In the genomic region with DNA sequence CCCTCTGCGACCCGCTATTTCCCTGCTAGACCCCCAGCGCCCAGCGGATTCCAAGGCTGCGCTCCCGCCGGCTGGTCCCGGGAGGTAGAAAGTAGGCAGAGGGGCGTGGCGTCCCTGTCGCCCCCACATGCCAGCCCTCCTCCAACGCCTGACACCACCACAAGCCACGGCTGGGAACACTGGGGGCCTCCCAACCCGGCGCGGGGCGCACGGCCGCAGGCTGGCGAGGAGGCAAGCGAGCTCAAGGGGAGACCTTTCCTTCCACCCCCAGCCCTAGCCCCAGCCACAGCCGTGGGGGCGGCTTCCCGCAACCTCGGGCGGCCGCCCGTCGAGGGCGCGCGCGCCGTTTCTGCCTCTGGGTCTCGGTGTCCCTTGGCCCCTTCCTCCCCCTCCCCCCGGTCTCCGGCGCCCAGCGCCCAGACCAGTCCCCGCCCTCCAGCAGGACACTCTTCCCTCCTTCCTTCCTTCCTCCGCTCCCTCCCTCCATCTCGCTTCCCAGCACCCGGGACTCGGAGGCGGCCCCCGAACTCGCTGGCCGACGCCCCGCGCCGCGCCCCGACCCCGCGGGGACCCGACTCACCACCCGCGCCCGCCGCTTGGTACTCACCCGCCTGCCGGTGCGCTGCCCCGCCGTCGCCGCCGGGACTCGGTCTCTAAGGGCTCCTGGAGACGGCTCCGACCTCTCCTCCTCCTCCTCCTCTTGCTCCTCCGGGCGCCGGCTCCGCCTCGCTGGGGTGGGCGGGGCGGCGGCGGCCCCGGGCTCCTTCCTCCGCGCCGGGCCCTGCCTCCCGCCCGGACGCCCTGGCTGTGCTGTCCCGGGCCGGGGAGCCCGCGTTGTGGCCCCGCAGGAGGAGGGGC, we compare ENCODE assay signal across 1 cellular context.
TF ChIP-seq lines count a peak whose summit lies in the region.

A gene (minus strand): TSS at position 731 of the 858 bp plus-strand sequence. CDS start 125,781 bp downstream, outside the sequence.

TF ChIP-seq in IMR-90, 13 proteins besides CTCF, POLR2A, EP300 and RAD21:
- TF ChIP-seq MAZ (IDR thresholded peaks at IDR 0.05; ENCODE audit: borderline replicate concordance, low read depth, low read length) = no peak; the same call in 1 of the 2 replicates
- TF ChIP-seq SMC3 (IDR thresholded peaks at IDR 0.05; ENCODE audit: low read depth, low read length) = no peak
- no peak for TF ChIP-seq RFX5 (IDR thresholded peaks at IDR 0.05; ENCODE audit: low read depth, low read length)
- TF ChIP-seq, protein P1, sequence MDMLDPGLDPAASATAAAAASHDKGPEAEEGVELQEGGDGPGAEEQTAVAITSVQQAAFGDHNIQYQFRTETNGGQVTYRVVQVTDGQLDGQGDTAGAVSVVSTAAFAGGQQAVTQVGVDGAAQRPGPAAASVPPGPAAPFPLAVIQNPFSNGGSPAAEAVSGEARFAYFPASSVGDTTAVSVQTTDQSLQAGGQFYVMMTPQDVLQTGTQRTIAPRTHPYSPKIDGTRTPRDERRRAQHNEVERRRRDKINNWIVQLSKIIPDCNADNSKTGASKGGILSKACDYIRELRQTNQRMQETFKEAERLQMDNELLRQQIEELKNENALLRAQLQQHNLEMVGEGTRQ (IDR thresholded peaks at IDR 0.05; ENCODE audit: low read depth, low read length) = no peak
- peak; percentile 37; the same call in 1 of the 2 replicates for TF ChIP-seq MXI1 (IDR thresholded peaks at IDR 0.05; ENCODE audit: borderline replicate concordance, low read depth, low read length)
